ENCODE assay signal across 1 cellular context in genomic region chr5:173641171-173641570, GRCh38.
TF ChIP-seq lines count a peak whose summit lies in the region.

No MANE protein-coding gene starts in this region.

TF ChIP-seq in GM23338, 12 proteins besides CTCF, POLR2A, EP300 and RAD21:
- TF ChIP-seq POLR2AphosphoS5 (IDR thresholded peaks at IDR 0.05; ENCODE audit: low read depth) (no peak), ZNF114 (CRISPR knock-in tag; IDR thresholded peaks at IDR 0.05) (no peak), ZNF462 (CRISPR knock-in tag; IDR thresholded peaks at IDR 0.05) (no peak), JUNB (IDR thresholded peaks at IDR 0.05; ENCODE audit: unreplicated experiment) (no peak), ETS1 (IDR thresholded peaks at IDR 0.05) (no peak), ZNF331 (CRISPR knock-in tag; IDR thresholded peaks at IDR 0.05; ENCODE audit: low read depth) (no peak), STAT1 (IDR thresholded peaks at IDR 0.05; ENCODE audit: unreplicated experiment) (no peak), EZH2phosphoT487 (IDR thresholded peaks at IDR 0.05; ENCODE audit: unreplicated experiment) (no peak), NANOG (IDR thresholded peaks at IDR 0.05; ENCODE audit: borderline replicate concordance) (no peak), EZH2 (IDR thresholded peaks at IDR 0.05; ENCODE audit: low read depth, unreplicated experiment) (no peak), CREB1 (CRISPR knock-in tag; IDR thresholded peaks at IDR 0.05; ENCODE audit: low read depth) (no peak)
